Comparison of ENCODE assay signal across 23 cellular contexts in genomic region chr17:44359001-44359400, GRCh38. TPM values are rescaled to one million over a fixed set of nuclear protein-coding genes. Genes with fewer than 3 reads are reported as not detected.
DNase-seq lines count a peak whose midpoint lies in the region; ATAC-seq and TF ChIP-seq lines count a peak whose summit lies in the region.
"Had no signal": no experiment of that assay in that cellular context is flagged by ENCODE, and none has a peak within 500 bp of the region (broad histone marks: within the 10 kb centered on the region; RNA-seq: fewer than 3 reads in every experiment).

No MANE protein-coding gene starts in this region.

- H3K27ac Mint-ChIP-seq in memory B cell = peak overlapping the region; percentile 76
- peak overlapping the region; percentile 17 for H3K27ac Mint-ChIP-seq in stimulated activated memory B cell treated with anti-CD40 and anti-IgM and Interleukin-4, amounts not matched to agents 10 μg/mL and 1 μg/mL and 100 μg/mL, for 72 hours
- no peak overlapping the region for H3K27ac Mint-ChIP-seq in HFFc6

- POLR2A ChIA-PET in OCI-LY7 (lab: Charles Lee) = interaction anchor here (0.5 to 1.7 kb wide), 3 partner anchors 11 to 188 kb away, joined by 4 read pairs; no protein-coding TSS in a partner anchor

- H3K4me3 ChIP-seq in DOHH2 (ENCODE audit: low read length) (no peak overlapping the region), OCI-LY7 (ENCODE audit: low read depth, low read length, poor library complexity, severe bottlenecking) (peak overlapping the region; percentile 50), aorta (ENCODE audit: low read length in 2 of 2) (no peak overlapping the region), esophagus squamous epithelium (no peak overlapping the region)
- H3K4me3 ChIP-seq: PC-9, SJCRH30 had no signal

- H3K4me1 Mint-ChIP-seq in memory B cell (peaks cover 16% of the 10 kb centered on the region), HFFc6 (ENCODE audit: low read depth) (peaks cover 14% of the 10 kb centered on the region; the same call in 1 of the 2 replicates)
- peaks cover 9% of the 10 kb centered on the region for H3K4me1 Mint-ChIP-seq in stimulated activated memory B cell treated with anti-CD40 and anti-IgM and Interleukin-4, amounts not matched to agents 10 μg/mL and 1 μg/mL and 100 μg/mL, for 72 hours

- H3K27ac ChIP-seq in DOHH2 (ENCODE audit: low read depth, low read length) (no peak overlapping the region), OCI-LY7 (ENCODE audit: low read depth, low read length, poor library complexity, severe bottlenecking) (peak overlapping the region; percentile 74), aorta (ENCODE audit: low read depth in 1 of 2, low read length in 2 of 2) (no peak overlapping the region), esophagus squamous epithelium (no peak overlapping the region)
- H3K27ac ChIP-seq: C4-2B, HL-60, PC-9, SJCRH30 had no signal

- H3K9me2 ChIP-seq in DOHH2 (replicated peaks; ENCODE audit: control insufficient read depth, low read length) (no peaks in the 10 kb centered on the region), OCI-LY7 (ENCODE audit: insufficient read depth, low read length) (no peaks in the 10 kb centered on the region)

- intact Hi-C loops in OCI-LY7 (cut with micrococcal nuclease; ENCODE audit: unreplicated experiment) (no loop called here), aorta (cut with DNase I) (no loop called here), esophagus squamous epithelium (cut with DNase I) (no loop called here)

- DNase-seq in OCI-LY7 (ENCODE audit: low spot score) (peak; percentile 85), memory B cell (ENCODE audit: low spot score in 2 of 2) (no peak), aorta (no peak), esophagus squamous epithelium (lab: John Stamatoyannopoulos, UW) (no peak), HFFc6 (no peak)
- DNase-seq: COR-L47, DMS153, H7, IMR-90, Kasumi-1, NCI-H1092 treated with DMSO at 0.1 percent for 48 hours, NCI-H146, NCI-H2081 treated with DMSO at 0.1 percent for 48 hours, NCI-H2227 treated with DMSO at 0.1 percent for 48 hours, NCI-H510A treated with DMSO at 0.1 percent for 48 hours, NCI-H82, PC-9, SJCRH30 had no signal

- H3K79me2 ChIP-seq in DOHH2 (ENCODE audit: control insufficient read depth, low read length) (no peaks in the 10 kb centered on the region), OCI-LY7 (ENCODE audit: insufficient read depth, low read depth, low read length) (no peaks in the 10 kb centered on the region)

- BruUV-seq in OCI-LY7 (replicated peaks; lab: Mats Ljungman, UMichigan) = no TSS peak

- no peak overlapping the region for H3K4me3 Mint-ChIP-seq in memory B cell
- H3K4me3 Mint-ChIP-seq in stimulated activated memory B cell treated with anti-CD40 and anti-IgM and Interleukin-4, amounts not matched to agents 10 μg/mL and 1 μg/mL and 100 μg/mL, for 72 hours = no peak overlapping the region
- H3K4me3 Mint-ChIP-seq in HFFc6 = no peak overlapping the region

- no peak for TF ChIP-seq POLR2A in esophagus squamous epithelium (IDR thresholded peaks at IDR 0.05)

- no peaks in the 10 kb centered on the region for H3K36me3 Mint-ChIP-seq in memory B cell
- no peaks in the 10 kb centered on the region for H3K36me3 Mint-ChIP-seq in stimulated activated memory B cell treated with anti-CD40 and anti-IgM and Interleukin-4, amounts not matched to agents 10 μg/mL and 1 μg/mL and 100 μg/mL, for 72 hours
- no peaks in the 10 kb centered on the region for H3K36me3 Mint-ChIP-seq in HFFc6 (ENCODE audit: low read depth)

- H3K27me3 Mint-ChIP-seq in memory B cell = peaks cover 5% of the 10 kb centered on the region
- peaks cover 18% of the 10 kb centered on the region for H3K27me3 Mint-ChIP-seq in stimulated activated memory B cell treated with anti-CD40 and anti-IgM and Interleukin-4, amounts not matched to agents 10 μg/mL and 1 μg/mL and 100 μg/mL, for 72 hours
- H3K27me3 Mint-ChIP-seq in HFFc6 (ENCODE audit: insufficient read depth) = peaks cover 13% of the 10 kb centered on the region

- no peak for TF ChIP-seq CTCF in DOHH2 (IDR thresholded peaks at IDR 0.05; ENCODE audit: low read depth, low read length, poor library complexity, severe bottlenecking)
- TF ChIP-seq CTCF in OCI-LY7 (conservative IDR thresholded peaks at IDR 0.05; ENCODE audit: low read length) = no peak
- no peak for TF ChIP-seq CTCF in esophagus squamous epithelium (IDR thresholded peaks at IDR 0.05)
- no peak for TF ChIP-seq CTCF in HFFc6 (IDR thresholded peaks at IDR 0.05)

- H3K4me1 ChIP-seq in DOHH2 (ENCODE audit: control insufficient read depth, low read length) = peaks cover 52% of the 10 kb centered on the region
- peaks cover 68% of the 10 kb centered on the region for H3K4me1 ChIP-seq in OCI-LY7 (ENCODE audit: insufficient read depth, low read length, poor library complexity, severe bottlenecking)
- H3K4me1 ChIP-seq in aorta (ENCODE audit: control insufficient read depth in 1 of 2, insufficient read depth in 2 of 2, low read length in 2 of 2) = no peaks in the 10 kb centered on the region
- peaks cover 3 to 33% (median 13%) of the 10 kb centered on the region in 3 donors for H3K4me1 ChIP-seq in esophagus squamous epithelium

- H3K36me3 ChIP-seq in DOHH2 (ENCODE audit: control insufficient read depth, low read length) = no peaks in the 10 kb centered on the region
- H3K36me3 ChIP-seq in OCI-LY7 (ENCODE audit: insufficient read depth, low read length) = no peaks in the 10 kb centered on the region
- no peaks in the 10 kb centered on the region for H3K36me3 ChIP-seq in aorta (ENCODE audit: control insufficient read depth in 1 of 2, insufficient read depth in 2 of 2, low read length in 1 of 2)
- no peaks in the 10 kb centered on the region for H3K36me3 ChIP-seq in esophagus squamous epithelium
- H3K36me3 ChIP-seq: SJCRH30 had no signal

- no peaks in the 10 kb centered on the region for H3F3A ChIP-seq in DOHH2 (ENCODE audit: control insufficient read depth, insufficient read depth)

- peak; percentile 20 for ATAC-seq in memory B cell (ENCODE audit: low read depth)
- no peak for ATAC-seq in stimulated activated memory B cell treated with anti-CD40 and anti-IgM and Interleukin-4, amounts not matched to agents 10 μg/mL and 1 μg/mL and 100 μg/mL, for 72 hours
- no peak for ATAC-seq in aorta (ENCODE audit: low FRiP score)

- H3K27me3 ChIP-seq in DOHH2 (ENCODE audit: control insufficient read depth, low read length) (peaks cover 26% of the 10 kb centered on the region), aorta (ENCODE audit: control insufficient read depth in 1 of 2, insufficient read depth in 2 of 2, low read length in 1 of 2) (no peaks in the 10 kb centered on the region), esophagus squamous epithelium (peaks cover 0 to 8% (median 0%) of the 10 kb centered on the region in 4 donors)
- H3K27me3 ChIP-seq: SJCRH30 had no signal

- H3K4me2 ChIP-seq in DOHH2 (ENCODE audit: low read length) = peak overlapping the region; percentile 30
- H3K4me2 ChIP-seq in OCI-LY7 (ENCODE audit: low read length) = peak overlapping the region; percentile 73
- H3K4me2 ChIP-seq: PC-9 had no signal

- no peaks in the 10 kb centered on the region for H3K9me3 Mint-ChIP-seq in memory B cell
- H3K9me3 Mint-ChIP-seq in stimulated activated memory B cell treated with anti-CD40 and anti-IgM and Interleukin-4, amounts not matched to agents 10 μg/mL and 1 μg/mL and 100 μg/mL, for 72 hours = no peaks in the 10 kb centered on the region
- H3K9me3 Mint-ChIP-seq in HFFc6 = no peaks in the 10 kb centered on the region

- 77 to 79% methylated on average over 6 of the region's 6 CpGs for WGBS in aorta, 2 donors
- 58 to 68% methylated on average over 3 to 4 of the region's 6 CpGs for WGBS in esophagus squamous epithelium, 2 donors

- CTCF ChIA-PET in OCI-LY7 (lab: Charles Lee; ENCODE audit: unreplicated experiment) = no interaction called here

- peak overlapping the region; percentile 42; the same call in 1 of the 2 replicates for H2AFZ ChIP-seq in OCI-LY7 (ENCODE audit: low read length)
- H2AFZ ChIP-seq: PC-9 had no signal

- H4K20me1 ChIP-seq in DOHH2 (ENCODE audit: control insufficient read depth, insufficient read depth, low read depth, low read length) (no peaks in the 10 kb centered on the region), OCI-LY7 (ENCODE audit: insufficient read depth, low read length) (no peaks in the 10 kb centered on the region)

- no peaks in the 10 kb centered on the region for H3K9me3 ChIP-seq in DOHH2 (ENCODE audit: control insufficient read depth, insufficient read depth, low read length)
- H3K9me3 ChIP-seq in OCI-LY7 (ENCODE audit: low read length) = no peaks in the 10 kb centered on the region
- no peaks in the 10 kb centered on the region for H3K9me3 ChIP-seq in aorta (ENCODE audit: control insufficient read depth, low read length)
- H3K9me3 ChIP-seq in esophagus squamous epithelium = no peaks in the 10 kb centered on the region
- H3K9me3 ChIP-seq: SJCRH30 had no signal

RNA-seq across cellular contexts. Expression of gene FAM171A2, which starts 4.7 kb away (rescaled TPM):
- 3.4 and 8.8 TPM in 2 replicates for total RNA-seq in OCI-LY7 (2014; rRNA removed; shearing (Covaris generic))
- 4.2 and 4.6 TPM in 2 replicates for total RNA-seq in OCI-LY7 (2022)
- total RNA-seq in aorta = 1 to 10 TPM in 1 of 2 donors, under 1 TPM in 1; 0.45 to 2.0 TPM
- polyA plus RNA-seq in aorta = under 1 TPM in 1 of 2 donors, not detected in 1; 0.05 TPM
- 10 to 100 TPM in 1 of 4 donors, 1 to 10 TPM in 2, under 1 TPM in 1; 0.35 to 17.4 (median 3.2) TPM for total RNA-seq in esophagus squamous epithelium
- total RNA-seq in HFFc6 (2021; fragmentation: NEBNext Ultra II Directional; extraction: Animal tissue kit (Norgen Biotek cat#: 25700)) = 1 to 10 TPM; 1.6 to 1.9 (median 1.8) TPM
- total RNA-seq: T-helper 1 cell treated with Interleukin-12 subunit alpha and Interleukin-12 subunit beta and Interleukin-4 antibody, amounts not matched to agents 30 ng/mL and 1 ng/mL, for 36 hours had no signal

RNA-seq across cellular contexts. Expression of gene GRN, which starts 13.9 kb away (rescaled TPM):
- 185 and 203 TPM in 2 replicates for total RNA-seq in OCI-LY7 (2014; rRNA removed; shearing (Covaris generic))
- total RNA-seq in OCI-LY7 (2022) (228 and 247 TPM in 2 replicates), aorta (100 to 1,000 TPM; 162 to 248 TPM), esophagus squamous epithelium (1,000 to 10,000 TPM in 1 of 4 donors, 100 to 1,000 TPM in 3; 428 to 1,204 (median 642) TPM)
- 100 to 1,000 TPM; 125 to 145 TPM for polyA plus RNA-seq in aorta
- total RNA-seq in HFFc6 (2021; fragmentation: NEBNext Ultra II Directional; extraction: Animal tissue kit (Norgen Biotek cat#: 25700)) = 100 to 1,000 TPM; 186 to 249 (median 221) TPM

RNA-seq across cellular contexts. Expression of gene ITGA2B, which starts 30.4 kb away (rescaled TPM):
- 0.44 and 0.57 TPM in 2 replicates for total RNA-seq in OCI-LY7 (2014; rRNA removed; shearing (Covaris generic))
- total RNA-seq in OCI-LY7 (2022) (0.46 and 0.63 TPM in 2 replicates), aorta (1 to 10 TPM; 3.3 to 3.4 TPM), esophagus squamous epithelium (under 1 TPM in 3 of 4 donors, not detected in 1; 0.26 to 0.76 (median 0.70) TPM)
- polyA plus RNA-seq in aorta = 1 to 10 TPM in 1 of 2 donors, under 1 TPM in 1; 0.38 to 1.2 TPM
- total RNA-seq in HFFc6 (2021; fragmentation: NEBNext Ultra II Directional; extraction: Animal tissue kit (Norgen Biotek cat#: 25700)) = under 1 TPM in 2 of 6 experiments, not detected in 4; 0.18 to 0.19 TPM

RNA-seq across cellular contexts. Expression of gene SLC25A39, which starts 34.4 kb away (rescaled TPM):
- total RNA-seq in OCI-LY7 (2014; rRNA removed; shearing (Covaris generic)) = 135 and 156 TPM in 2 replicates
- 142 and 159 TPM in 2 replicates for total RNA-seq in OCI-LY7 (2022)
- 10 to 100 TPM; 50.2 to 61.5 TPM for total RNA-seq in aorta
- polyA plus RNA-seq in aorta = 100 to 1,000 TPM in 1 of 2 donors, 10 to 100 TPM in 1; 54.6 to 107 TPM
- 100 to 1,000 TPM in 2 of 4 donors, 10 to 100 TPM in 2; 93.2 to 148 (median 107) TPM for total RNA-seq in esophagus squamous epithelium
- 100 to 1,000 TPM in 5 of 6 experiments, 10 to 100 TPM in 1; 94.8 to 116 (median 108) TPM for total RNA-seq in HFFc6 (2021; fragmentation: NEBNext Ultra II Directional; extraction: Animal tissue kit (Norgen Biotek cat#: 25700))

RNA-seq across cellular contexts. Expression of gene RUNDC3A, which starts 50.6 kb away (rescaled TPM):
- total RNA-seq in OCI-LY7 (2014; rRNA removed; shearing (Covaris generic)) = 0.09 TPM in 1 of 2 replicates, not detected in the other
- total RNA-seq in OCI-LY7 (2022) = 0.24 TPM in 1 of 2 replicates, not detected in the other
- under 1 TPM in 1 of 2 donors, not detected in 1; 0.75 TPM for total RNA-seq in aorta
- under 1 TPM; 0.26 to 0.50 TPM for polyA plus RNA-seq in aorta
- 1 to 10 TPM in 2 of 4 donors, under 1 TPM in 2; 0.23 to 1.1 (median 0.81) TPM for total RNA-seq in esophagus squamous epithelium
- total RNA-seq in HFFc6 (2021; fragmentation: NEBNext Ultra II Directional; extraction: Animal tissue kit (Norgen Biotek cat#: 25700)) = under 1 TPM in 1 of 6 experiments, not detected in 5; 0.17 TPM
- total RNA-seq: PC-9 had no signal
